Comparison of ENCODE assay signal across 9 cellular contexts in the genomic region with DNA sequence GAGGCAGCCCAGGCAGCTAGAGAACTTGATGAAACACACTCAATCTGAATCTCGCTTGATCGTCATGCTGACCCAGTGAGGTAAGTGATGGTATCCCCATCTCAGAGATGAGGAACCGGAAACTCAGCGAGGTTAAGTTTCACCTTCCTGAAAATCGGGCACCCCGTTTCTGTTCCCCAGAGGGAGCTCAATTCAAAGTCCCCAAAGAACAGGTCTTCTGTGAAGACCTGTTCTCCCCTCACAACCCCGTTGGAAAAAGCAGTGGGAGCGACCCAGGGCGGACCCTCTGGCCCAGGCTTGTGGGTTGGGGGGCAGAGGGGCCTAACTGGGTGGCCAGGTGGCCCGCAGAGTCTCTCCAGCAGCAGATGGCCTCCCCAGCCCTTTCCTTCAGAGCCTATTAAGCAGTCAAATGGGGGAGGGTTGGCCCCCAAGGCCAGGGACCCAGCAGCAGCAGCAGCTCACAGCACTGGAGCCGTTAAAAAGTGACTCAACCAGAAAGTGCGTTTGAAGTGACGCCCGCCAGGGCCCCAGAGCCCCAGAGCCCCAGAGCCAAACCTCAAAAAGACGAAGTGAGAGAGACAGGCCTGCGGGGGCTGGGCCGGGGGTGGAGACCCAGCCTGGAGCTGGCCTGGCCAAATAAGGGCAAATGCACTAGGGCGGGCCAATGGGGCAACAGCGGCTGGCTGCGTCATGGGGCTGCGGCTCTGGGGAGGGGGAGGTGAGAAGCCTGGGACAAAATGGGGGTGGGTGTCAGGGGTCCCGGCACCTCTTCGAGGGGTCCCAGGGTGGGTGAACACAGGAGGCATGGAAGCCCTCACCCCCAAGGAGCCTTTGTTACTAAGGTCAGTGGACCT. TPM values are rescaled to one million over a fixed set of nuclear protein-coding genes. Genes with fewer than 3 reads are reported as not detected.
A peak's percentile ranks its signal among the peaks of the same experiment; 100 is the strongest.
DNase-seq lines count a peak whose midpoint lies in the region; ATAC-seq, FAIRE-seq and TF ChIP-seq lines count a peak whose summit lies in the region.
"Had no signal": no experiment of that assay in that cellular context is flagged by ENCODE, and none has a peak within 500 bp of the region (broad histone marks: within the 10 kb centered on the region; RNA-seq: fewer than 3 reads in every experiment).

No MANE protein-coding gene starts in this region.

- CTCF ChIA-PET in activated CD8-positive, alpha-beta T cell treated with anti-CD3 and anti-CD28 coated beads for 36 hours (lab: Charles Lee), result interaction anchor here (0.9 to 6.2 kb wide), 6 partner anchors 7 to 80 kb away, joined by 4 to 51 read pairs (median 20); a partner anchor contains a TSS
- CTCF ChIA-PET in H1 (lab: Charles Lee; ENCODE audit: partially characterized antibody), result interaction anchor here (0.6 to 18.5 kb wide), 16 partner anchors 8 to 270 kb away, joined by 3 to 384 read pairs (median 4); a partner anchor contains a TSS

- H3K4me1 Mint-ChIP-seq in activated CD8-positive, alpha-beta T cell treated with anti-CD3 and anti-CD28 coated beads for 36 hours (ENCODE audit: low read depth), result peaks cover 3% of the 10 kb centered on the region

- peak; percentile 60 for ATAC-seq in activated CD8-positive, alpha-beta T cell treated with anti-CD3 and anti-CD28 coated beads for 36 hours

- peak; percentile 93 for DNase-seq in ELF-1 (ENCODE audit: low read depth, low spot score)
- peak; percentile 87 for DNase-seq in GM23248
- DNase-seq in LHCN-M2 (ENCODE audit: low read depth), result peak; percentile 74
- DNase-seq in activated CD8-positive, alpha-beta T cell treated with anti-CD3 and anti-CD28 coated beads for 36 hours, result peak; percentile 98
- DNase-seq in H1 (ENCODE audit: low read depth in 1 of 2, low spot score in 2 of 2), result peak; percentile 44 to 78
- peak; percentile 70 for DNase-seq in myocyte (ENCODE audit: low read depth)
- peak; percentile 75 to 84 (median 80) for DNase-seq in stimulated activated naive CD4-positive, alpha-beta T cell (lab: John Stamatoyannopoulos, UW)
- DNase-seq in COR-L47 (lab: John Stamatoyannopoulos, UW), result no peak

- peak in 1 of 2 experiments; percentile 69; a peak in 1 of 3 replicates for TF ChIP-seq POLR2A in H1 (IDR thresholded peaks at IDR 0.05; ENCODE audit: control extremely low read depth in 1 of 2, low read depth in 2 of 2, low read length in 2 of 2)

- peak overlapping the region; percentile 67 for H3K27ac ChIP-seq in GM23248
- H3K27ac ChIP-seq in H1 (ENCODE audit: low read depth, low read length), result peak overlapping the region; percentile 70

- peak overlapping the region; percentile 58 for H4K5ac ChIP-seq in H1 (ENCODE audit: insufficient read length, low read depth, low read length)

- H2AFZ ChIP-seq in GM23248 (peak overlapping the region; percentile 74), H1 (ENCODE audit: low read length) (no peak overlapping the region)

- H3K36me3 ChIP-seq in GM23248 (ENCODE audit: low read depth), result no peaks in the 10 kb centered on the region
- H3K36me3 ChIP-seq in H1 (ENCODE audit: control insufficient read depth in 2 of 4, insufficient read depth in 4 of 4, low read length in 3 of 4), result no peaks in the 10 kb centered on the region

- H3K56ac ChIP-seq in H1 (replicated peaks; ENCODE audit: insufficient read length, low read depth, low read length), result no peak overlapping the region

- H3K27me3 Mint-ChIP-seq in activated CD8-positive, alpha-beta T cell treated with anti-CD3 and anti-CD28 coated beads for 36 hours, result no peaks in the 10 kb centered on the region

- in situ Hi-C loops in GM23248 (cut with MboI), result no loop called here

- H3K9me3 Mint-ChIP-seq in activated CD8-positive, alpha-beta T cell treated with anti-CD3 and anti-CD28 coated beads for 36 hours, result no peaks in the 10 kb centered on the region

- no peak overlapping the region for H3K23ac ChIP-seq in H1 (ENCODE audit: insufficient read length)

- H2BK12ac ChIP-seq in H1 (ENCODE audit: low read depth, low read length), result peak overlapping the region; percentile 96

- no peak overlapping the region for H3K9ac ChIP-seq in GM23248
- peak overlapping the region in 2 of 4 experiments; percentile 31 to 39; a peak in 4 of 7 replicates for H3K9ac ChIP-seq in H1 (replicated peaks in 1 of 4; ENCODE audit: extremely low read depth in 1 of 4, low read depth in 3 of 4, low read length in 3 of 4)

- no peak overlapping the region for H3K14ac ChIP-seq in H1 (ENCODE audit: insufficient read length)

- H3F3A ChIP-seq in GM23248 (ENCODE audit: insufficient read depth), result 0 out of 2 replicates have a peak, but pooled peaks cover 5% of the 10 kb centered on the region

- H3K4me3 Mint-ChIP-seq in activated CD8-positive, alpha-beta T cell treated with anti-CD3 and anti-CD28 coated beads for 36 hours, result peak overlapping the region; percentile 81

- peak overlapping the region; percentile 96 for H3K27ac Mint-ChIP-seq in activated CD8-positive, alpha-beta T cell treated with anti-CD3 and anti-CD28 coated beads for 36 hours

- WGBS in GM23248 (ENCODE audit: low coverage in 1 of 2, low lambda C conversion rate in 2 of 2, missing lambda C conversion rate in 2 of 2), 2 experiments, result 27 to 36% methylated on average over 23 of the region's 23 CpGs
- WGBS in H1 (ENCODE audit: extremely low coverage in 1 of 2, insufficient coverage in 1 of 2, insufficient read length in 1 of 2, insufficient replicate concordance in 2 of 2, low coverage in 1 of 2, low lambda C conversion rate in 2 of 2, missing lambda C conversion rate in 1 of 2), 2 experiments, result 57% methylated on average over 23 of the region's 23 CpGs; no CpG with 5 or more reads in 1 of the 2 experiments

- H3K36me3 Mint-ChIP-seq in activated CD8-positive, alpha-beta T cell treated with anti-CD3 and anti-CD28 coated beads for 36 hours (ENCODE audit: low read depth), result peaks cover 77% of the 10 kb centered on the region

- H2BK5ac ChIP-seq in H1 (ENCODE audit: low read depth, low read length), result peak overlapping the region; percentile 90

- H4K8ac ChIP-seq in H1 (ENCODE audit: extremely low read depth, insufficient read depth, low read length), result peak overlapping the region; percentile 93; the same call in 1 of the 2 replicates

- H3K79me2 ChIP-seq in GM23248 (ENCODE audit: insufficient read depth) (no peaks in the 10 kb centered on the region), H1 (ENCODE audit: control insufficient read depth in 1 of 2, insufficient read depth in 2 of 2, low read length in 2 of 2) (no peaks in the 10 kb centered on the region)

- no peak for TF ChIP-seq CTCF in activated CD8-positive, alpha-beta T cell treated with anti-CD3 and anti-CD28 coated beads for 36 hours (IDR thresholded peaks at IDR 0.05)
- no peak; a peak in 1 of 4 replicates for TF ChIP-seq CTCF in H1 (IDR thresholded peaks at IDR 0.05; ENCODE audit: control extremely low read depth in 1 of 3, insufficient read depth in 1 of 3, low read depth in 1 of 3, low read length in 3 of 3)

- intact Hi-C loops in activated CD8-positive, alpha-beta T cell treated with anti-CD3 and anti-CD28 coated beads for 36 hours (cut with micrococcal nuclease), result loop anchor here (5.0 to 10.0 kb wide), 3 partner anchors 79 to 767 kb away; a partner anchor contains a TSS

- peak overlapping the region; percentile 95 for H4K91ac ChIP-seq in H1 (replicated peaks; ENCODE audit: insufficient read length, low read length)

- H3K4me3 ChIP-seq in GM23248, result no peak overlapping the region
- H3K4me3 ChIP-seq in H1 (ENCODE audit: extremely low read depth in 1 of 4, insufficient read depth in 2 of 4, low read depth in 3 of 4, low read length in 4 of 4), result peak overlapping the region in 1 of 4 experiments; percentile 36; a peak in 1 of 8 replicates

- H2BK120ac ChIP-seq in H1 (replicated peaks; ENCODE audit: low read depth, low read length), result no peak overlapping the region

- POLR2A ChIA-PET in activated CD8-positive, alpha-beta T cell treated with anti-CD3 and anti-CD28 coated beads for 36 hours (lab: Charles Lee), result interaction anchor here (0.6 to 26.8 kb wide), 16 partner anchors 1 to 1503 kb away, joined by 3 to 1558 read pairs (median 4); a partner anchor contains a TSS
- POLR2A ChIA-PET in H1 (lab: Charles Lee; ENCODE audit: partially characterized antibody), result interaction anchor here (0.6 to 11.3 kb wide), 11 partner anchors 9 to 316 kb away, joined by 3 to 149 read pairs (median 5); a partner anchor contains a TSS

- peak overlapping the region; percentile 32 for H2AK5ac ChIP-seq in H1 (ENCODE audit: low read depth, low read length)

- TF ChIP-seq EP300 in H1 (IDR thresholded peaks at IDR 0.05; ENCODE audit: borderline replicate concordance in 1 of 2, low read depth in 2 of 2, low read length in 2 of 2), result peak in 1 of 2 experiments; percentile 55; a peak in 1 of 3 replicates

- H3K9me3 ChIP-seq in GM23248 (ENCODE audit: low read depth) (no peaks in the 10 kb centered on the region), H1 (ENCODE audit: insufficient read depth in 2 of 2, low read depth in 1 of 2, low read length in 1 of 2) (no peaks in the 10 kb centered on the region)

- H4K20me1 ChIP-seq in GM23248 (ENCODE audit: insufficient read depth), result no peaks in the 10 kb centered on the region
- H4K20me1 ChIP-seq in H1 (replicated peaks in 1 of 2; ENCODE audit: control insufficient read depth in 1 of 2, insufficient read depth in 2 of 2, low read length in 2 of 2), result no peaks in the 10 kb centered on the region

- H3K4ac ChIP-seq in H1 (replicated peaks; ENCODE audit: insufficient read length, low read depth, low read length), result peak overlapping the region; percentile 40

- H3K4me1 ChIP-seq in GM23248 (ENCODE audit: insufficient read depth) (peaks cover 41% of the 10 kb centered on the region), H1 (replicated peaks in 1 of 4; ENCODE audit: control insufficient read depth in 3 of 4, insufficient read depth in 4 of 4, low read length in 3 of 4) (peaks cover 4 to 26% (median 21%) of the 10 kb centered on the region in 4 experiments)

- H3K79me1 ChIP-seq in H1 (ENCODE audit: low read depth, low read length), result no peaks in the 10 kb centered on the region

- peak overlapping the region; percentile 86 for H3K18ac ChIP-seq in H1 (ENCODE audit: extremely low read depth, low read length)

- peak overlapping the region; percentile 98; the same call in 1 of the 2 replicates for H2BK20ac ChIP-seq in H1 (ENCODE audit: low read length)

- no peak for FAIRE-seq in H1 (lab: Jason Lieb, UNC)
- FAIRE-seq: TTC549 had no signal

- no peaks in the 10 kb centered on the region for H3K9me2 ChIP-seq in GM23248 (ENCODE audit: insufficient read depth)

- peak overlapping the region; percentile 51 for H3K4me2 ChIP-seq in GM23248 (ENCODE audit: unreplicated experiment)
- peak overlapping the region; percentile 15 to 29; a peak in 1 of 4 replicates for H3K4me2 ChIP-seq in H1 (ENCODE audit: insufficient read depth in 1 of 2, low read depth in 2 of 2, low read length in 2 of 2)

- H3K27me3 ChIP-seq in GM23248 (replicated peaks; ENCODE audit: insufficient read depth), result no peaks in the 10 kb centered on the region
- peaks cover 0 to 2% (median 0%) of the 10 kb centered on the region in 4 experiments; a peak in 3 of 7 replicates for H3K27me3 ChIP-seq in H1 (replicated peaks in 1 of 4; ENCODE audit: control insufficient read depth in 3 of 4, extremely low read depth in 1 of 4, insufficient read depth in 3 of 4, low read length in 3 of 4)

- peak overlapping the region; percentile 48; the same call in 1 of the 2 replicates for H2BK15ac ChIP-seq in H1 (ENCODE audit: low read length)

- TF ChIP-seq RAD21 in H1 (IDR thresholded peaks at IDR 0.05 in 1 of 2, conservative IDR thresholded peaks at IDR 0.05 in 1 of 2; ENCODE audit: low read depth in 2 of 2, low read length in 2 of 2), result no peak

- H3K23me2 ChIP-seq in H1 (ENCODE audit: low read depth, low read length), result no peaks in the 10 kb centered on the region

RNA-seq across cellular contexts. Expression of a gene that starts 9.2 kb away (rescaled TPM):
- under 0.01 and 0.76 TPM in 2 replicates for total RNA-seq in GM23248 (2014; rRNA removed; shearing (Covaris generic))
- polyA plus RNA-seq in GM23248 (2016; fragmentation: Nextera tagmentation; extraction: Ambion mirVana) (0.63 and 1.0 TPM in 2 replicates), H1 (2011; rRNA removed) (7.6 and 9.8 TPM in 2 replicates)
- total RNA-seq in LHCN-M2 (2014; rRNA removed) (0.06 and 0.11 TPM in 2 replicates), myocyte (0.16 TPM in 1 of 2 replicates, not detected in the other)
- polyA plus RNA-seq in LHCN-M2 (2012), result 0.07 TPM
- total RNA-seq in activated CD8-positive, alpha-beta T cell treated with anti-CD3 and anti-CD28 coated beads for 36 hours, result 10 to 100 TPM; 21.1 to 24.1 TPM
- total RNA-seq in H1 (2021; fragmentation: NEBNext Ultra II Directional; extraction: Animal tissue kit (Norgen Biotek cat#: 25700)), result 9.2 and 9.8 TPM in 2 replicates
- polyA plus RNA-seq in H1 (2011; cell fraction: cytosol; rRNA removed), result 13.8 TPM
- polyA plus RNA-seq in H1 (2011; cell fraction: nucleus; rRNA removed), result 69.7 TPM
- 14.7 to 18.9 TPM (median 15.9 TPM) in 4 replicates for polyA plus RNA-seq in H1 (2012, experiment 1 of 2)
- polyA plus RNA-seq in H1 (2012, experiment 2 of 2), result 6.2 TPM
- polyA plus RNA-seq in H1 (2013, experiment 1 of 2), result 4.8 TPM
- 4.1 TPM for polyA plus RNA-seq in H1 (2013, experiment 2 of 2)
- polyA minus RNA-seq in H1 (2011; rRNA and poly(A)+ RNA removed), result 2.9 and 6.6 TPM in 2 replicates
- polyA minus RNA-seq in H1 (2011; cell fraction: cytosol; rRNA and poly(A)+ RNA removed), result 5.8 TPM
- 8.9 TPM for polyA minus RNA-seq in H1 (2011; cell fraction: nucleus; rRNA and poly(A)+ RNA removed)
- not detected for polyA plus RNA-seq in myocyte (2012)

RNA-seq across cellular contexts. Expression of a gene that starts 14.2 kb away (rescaled TPM):
- 48.7 and 57.1 TPM in 2 replicates for total RNA-seq in GM23248 (2014; rRNA removed; shearing (Covaris generic))
- polyA plus RNA-seq in GM23248 (2016; fragmentation: Nextera tagmentation; extraction: Ambion mirVana) (88.7 and 92.1 TPM in 2 replicates), H1 (2011; rRNA removed) (115 and 143 TPM in 2 replicates)
- total RNA-seq in LHCN-M2 (2014; rRNA removed) (46.0 and 65.7 TPM in 2 replicates), myocyte (36.1 and 49.1 TPM in 2 replicates)
- polyA plus RNA-seq in LHCN-M2 (2012), result 158 TPM
- 100 to 1,000 TPM; 104 to 110 TPM for total RNA-seq in activated CD8-positive, alpha-beta T cell treated with anti-CD3 and anti-CD28 coated beads for 36 hours
- 103 and 112 TPM in 2 replicates for total RNA-seq in H1 (2021; fragmentation: NEBNext Ultra II Directional; extraction: Animal tissue kit (Norgen Biotek cat#: 25700))
- 144 TPM for polyA plus RNA-seq in H1 (2011; cell fraction: cytosol; rRNA removed)
- polyA plus RNA-seq in H1 (2011; cell fraction: nucleus; rRNA removed), result 67.4 TPM
- polyA plus RNA-seq in H1 (2012, experiment 1 of 2), result 166 to 180 TPM (median 170 TPM) in 4 replicates
- 181 TPM for polyA plus RNA-seq in H1 (2012, experiment 2 of 2)
- polyA plus RNA-seq in H1 (2013, experiment 1 of 2), result 66.5 TPM
- 66.6 TPM for polyA plus RNA-seq in H1 (2013, experiment 2 of 2)
- polyA minus RNA-seq in H1 (2011; rRNA and poly(A)+ RNA removed), result 73.5 and 87.0 TPM in 2 replicates
- 50.8 TPM for polyA minus RNA-seq in H1 (2011; cell fraction: cytosol; rRNA and poly(A)+ RNA removed)
- 33.5 TPM for polyA minus RNA-seq in H1 (2011; cell fraction: nucleus; rRNA and poly(A)+ RNA removed)
- 151 TPM for polyA plus RNA-seq in myocyte (2012)

RNA-seq across cellular contexts. Expression of a gene that starts 57.1 kb away (rescaled TPM):
- total RNA-seq in GM23248 (2014; rRNA removed; shearing (Covaris generic)), result 0.38 TPM in 1 of 2 replicates, not detected in the other
- polyA plus RNA-seq in GM23248 (2016; fragmentation: Nextera tagmentation; extraction: Ambion mirVana) (not detected in 2 replicates), H1 (2011; rRNA removed) (0.06 and 0.13 TPM in 2 replicates)
- total RNA-seq in LHCN-M2 (2014; rRNA removed) (not detected in 2 replicates), myocyte (0.05 TPM in 2 replicates)
- not detected for polyA plus RNA-seq in LHCN-M2 (2012)
- not detected for total RNA-seq in activated CD8-positive, alpha-beta T cell treated with anti-CD3 and anti-CD28 coated beads for 36 hours
- 0.74 TPM in 1 of 2 replicates, not detected in the other for total RNA-seq in H1 (2021; fragmentation: NEBNext Ultra II Directional; extraction: Animal tissue kit (Norgen Biotek cat#: 25700))
- polyA plus RNA-seq in H1 (2011; cell fraction: cytosol; rRNA removed), result 0.08 TPM
- polyA plus RNA-seq in H1 (2011; cell fraction: nucleus; rRNA removed), result 0.61 TPM
- polyA plus RNA-seq in H1 (2012, experiment 1 of 2), result not detected in 4 replicates
- 0.04 TPM for polyA plus RNA-seq in H1 (2012, experiment 2 of 2)
- 0.04 TPM for polyA plus RNA-seq in H1 (2013, experiment 1 of 2)
- polyA plus RNA-seq in H1 (2013, experiment 2 of 2), result 0.09 TPM
- not detected in 2 replicates for polyA minus RNA-seq in H1 (2011; rRNA and poly(A)+ RNA removed)
- not detected for polyA minus RNA-seq in H1 (2011; cell fraction: cytosol; rRNA and poly(A)+ RNA removed)
- not detected for polyA minus RNA-seq in H1 (2011; cell fraction: nucleus; rRNA and poly(A)+ RNA removed)
- 0.05 TPM for polyA plus RNA-seq in myocyte (2012)
